Comparison of ENCODE assay signal across 31 cellular contexts in genomic region chr7:157893535-157894044, GRCh38.
"Had no signal": no experiment of that assay in that cellular context is flagged by ENCODE, and none has a peak within 500 bp of the region (broad histone marks: within the 10 kb centered on the region; RNA-seq: fewer than 3 reads in every experiment).

No MANE protein-coding gene starts in this region.

- H3K27me3 Mint-ChIP-seq: activated CD4-positive, alpha-beta memory T cell treated with anti-CD3 and anti-CD28 coated beads, Interleukin-2, amount 10 ng/mL, durations not matched to agents 7 days and 5 days; activated naive CD8-positive, alpha-beta T cell treated with anti-CD3 and anti-CD28 coated beads for 36 hours had no signal

- H3K9me3 ChIP-seq: ascending aorta, MG63, Peyer's patch had no signal

- H3K4me1 Mint-ChIP-seq: activated B cell treated with CpG ODN at 0.5 μM for 24 hours had no signal

- DNase-seq: activated B cell treated with CpG ODN at 0.5 μM for 24 hours; activated CD4-positive, alpha-beta memory T cell treated with anti-CD3 and anti-CD28 coated beads, Interleukin-2, amount 10 ng/mL, durations not matched to agents 7 days and 5 days; activated CD4-positive, alpha-beta T cell treated with anti-CD3 and anti-CD28 coated beads for 4 hours; activated CD4-positive, CD25-positive, alpha-beta regulatory T cell treated with anti-CD3 and anti-CD28 coated beads, Interleukin-2, amount 50 U/mL, for 72 hours; activated CD8-positive, alpha-beta memory T cell treated with anti-CD3 and anti-CD28 coated beads for 24 hours; activated CD8-positive, alpha-beta memory T cell treated with anti-CD3 and anti-CD28 coated beads, Interleukin-2, amount 10 ng/mL, durations not matched to agents 7 days and 5 days; activated CD8-positive, alpha-beta memory T cell treated with anti-CD3 and anti-CD28 coated beads, Interleukin-2, amount 50 U/mL, for 48 hours; activated gamma-delta T cell treated with Interleukin-2 at 50 U/mL for 16 hours; activated naive CD4-positive, alpha-beta T cell treated with anti-CD3 and anti-CD28 coated beads for 36 hours; activated naive CD8-positive, alpha-beta T cell treated with anti-CD3 and anti-CD28 coated beads for 36 hours; activated T-cell treated with anti-CD3 and anti-CD28 coated beads, Interleukin-2, amount 50 U/mL, for 48 hours; amygdala; Kasumi-1; KG1; MG63; NCI-H1048; NCI-H1436 treated with DMSO at 0.1 percent for 48 hours; NCI-H1694 treated with DMSO at 0.1 percent for 48 hours; NCI-H2029; NCI-H345; NCI-H524 treated with DMSO at 0.1 percent for 48 hours; Peyer's patch; RPMI8226; SW 1271; T-helper 1 cell; T-helper 2 cell; T-helper 9 cell had no signal

- H3K27me3 ChIP-seq: ascending aorta, cardiac muscle cell, MG63, Peyer's patch had no signal

- H3K36me3 ChIP-seq: ascending aorta, cardiac muscle cell, MG63, Peyer's patch had no signal

- H3K27ac ChIP-seq: ascending aorta, cardiac muscle cell, Peyer's patch, VCaP had no signal

- H3K4me3 ChIP-seq: ascending aorta, cardiac muscle cell, MG63, Peyer's patch had no signal

- H3K27ac Mint-ChIP-seq: activated B cell treated with CpG ODN at 0.5 μM for 24 hours; activated CD4-positive, alpha-beta memory T cell treated with anti-CD3 and anti-CD28 coated beads, Interleukin-2, amount 10 ng/mL, durations not matched to agents 7 days and 5 days; activated CD8-positive, alpha-beta memory T cell treated with anti-CD3 and anti-CD28 coated beads, Interleukin-2, amount 10 ng/mL, durations not matched to agents 7 days and 5 days; activated naive CD4-positive, alpha-beta T cell treated with anti-CD3 and anti-CD28 coated beads for 36 hours; activated naive CD8-positive, alpha-beta T cell treated with anti-CD3 and anti-CD28 coated beads for 36 hours had no signal

- H3K9me3 Mint-ChIP-seq: activated CD4-positive, alpha-beta memory T cell treated with anti-CD3 and anti-CD28 coated beads, Interleukin-2, amount 10 ng/mL, durations not matched to agents 7 days and 5 days; activated naive CD4-positive, alpha-beta T cell treated with anti-CD3 and anti-CD28 coated beads for 36 hours; activated naive CD8-positive, alpha-beta T cell treated with anti-CD3 and anti-CD28 coated beads for 36 hours had no signal

- H3K4me3 Mint-ChIP-seq: activated B cell treated with CpG ODN at 0.5 μM for 24 hours; activated CD4-positive, alpha-beta memory T cell treated with anti-CD3 and anti-CD28 coated beads, Interleukin-2, amount 10 ng/mL, durations not matched to agents 7 days and 5 days; activated CD8-positive, alpha-beta memory T cell treated with anti-CD3 and anti-CD28 coated beads, Interleukin-2, amount 10 ng/mL, durations not matched to agents 7 days and 5 days; activated naive CD4-positive, alpha-beta T cell treated with anti-CD3 and anti-CD28 coated beads for 36 hours; activated naive CD8-positive, alpha-beta T cell treated with anti-CD3 and anti-CD28 coated beads for 36 hours had no signal

- H3K4me1 ChIP-seq: ascending aorta, Peyer's patch had no signal

- H3K36me3 Mint-ChIP-seq: activated CD8-positive, alpha-beta memory T cell treated with anti-CD3 and anti-CD28 coated beads, Interleukin-2, amount 10 ng/mL, durations not matched to agents 7 days and 5 days; activated naive CD8-positive, alpha-beta T cell treated with anti-CD3 and anti-CD28 coated beads for 36 hours had no signal

- ATAC-seq: activated CD8-positive, alpha-beta memory T cell treated with anti-CD3 and anti-CD28 coated beads, Interleukin-2, amount 10 ng/mL, durations not matched to agents 7 days and 5 days; Right ventricle myocardium inferior had no signal
